26 cellular contexts compared by ENCODE assay signal in the genomic region with DNA sequence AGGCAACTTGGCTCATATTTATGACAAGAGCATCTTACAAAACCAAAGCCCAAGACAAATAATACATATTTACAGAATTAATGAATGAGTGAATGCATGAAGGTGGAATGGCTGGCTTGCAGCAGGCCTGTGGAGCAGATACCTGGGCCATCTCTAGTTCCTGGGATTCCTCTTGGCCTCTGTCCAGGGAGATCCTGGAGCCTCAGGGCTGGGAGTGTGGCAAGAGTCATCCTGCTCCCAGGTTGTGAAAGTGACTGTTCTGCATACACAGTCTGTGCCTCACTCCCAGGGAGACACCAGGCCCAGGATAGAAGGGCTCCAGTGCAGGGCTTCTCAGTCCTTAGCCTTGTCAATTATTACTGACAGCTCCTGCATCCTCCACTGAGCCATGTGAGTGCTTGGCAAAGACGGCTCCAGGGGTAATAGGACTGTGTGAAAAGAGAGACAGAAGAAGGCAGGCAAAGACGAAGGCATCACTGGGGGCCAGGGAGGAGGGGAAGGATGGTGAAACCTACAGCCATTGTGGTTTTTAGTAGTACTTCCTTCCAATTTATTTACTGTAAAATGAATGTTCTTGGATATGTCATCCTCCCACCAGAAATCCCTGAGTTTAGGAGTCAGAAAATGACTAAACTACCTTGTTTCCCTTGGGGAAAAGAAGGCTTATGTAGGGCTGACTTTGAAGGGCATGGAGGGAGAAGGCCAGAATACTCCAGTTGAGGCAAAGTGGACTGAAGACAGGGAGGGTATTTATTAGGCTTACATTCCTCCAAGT. TPM values are rescaled to one million over a fixed set of nuclear protein-coding genes. Genes with fewer than 3 reads are reported as not detected.
"Had no signal": no experiment of that assay in that cellular context is flagged by ENCODE, and none has a peak within 500 bp of the region (broad histone marks: within the 10 kb centered on the region; RNA-seq: fewer than 3 reads in every experiment).

No MANE protein-coding gene starts in this region.

- ATAC-seq: activated CD4-positive, CD25-positive, alpha-beta regulatory T cell treated with anti-CD3 and anti-CD28 coated beads, Interleukin-2, amount 50 U/mL, for 24 hours; activated CD8-positive, alpha-beta T cell treated with anti-CD3 and anti-CD28 coated beads, Interleukin-2, amount 10 ng/mL, durations not matched to agents 7 days and 5 days; gastrocnemius medialis; heart left ventricle; left ventricle myocardium superior; stimulated activated naive CD8-positive, alpha-beta T cell treated with anti-CD3 and anti-CD28 coated beads, Interleukin-15, Interleukin-2, amounts not matched to agents 100 U/mL and 50 U/mL, for 24 hours had no signal

- H3K27me3 ChIP-seq: gastrocnemius medialis, neural progenitor cell, tibial artery had no signal

- H3K9me3 ChIP-seq: gastrocnemius medialis, heart left ventricle, tibial artery had no signal

- H3K36me3 Mint-ChIP-seq: activated naive CD4-positive, alpha-beta T cell treated with anti-CD3 and anti-CD28 coated beads, Interleukin-2, amount 50 U/mL, for 24 hours; memory B cell; neural progenitor cell had no signal

- H3K4me1 Mint-ChIP-seq: activated CD4-positive, alpha-beta T cell treated with anti-CD3 and anti-CD28 coated beads, Interleukin-2, amount 10 ng/mL, durations not matched to agents 7 days and 5 days; activated naive CD4-positive, alpha-beta T cell treated with anti-CD3 and anti-CD28 coated beads, Interleukin-2, amount 50 U/mL, for 24 hours; memory B cell; neural progenitor cell had no signal

- H3K4me3 ChIP-seq: gastrocnemius medialis, heart left ventricle, neural progenitor cell, tibial artery had no signal

- H3K9ac ChIP-seq: neural progenitor cell had no signal

- H3K27ac ChIP-seq: gastrocnemius medialis, heart left ventricle, neural progenitor cell, tibial artery had no signal

- H3K27me3 Mint-ChIP-seq: progenitor cell of endocrine pancreas had no signal

- H2AFZ ChIP-seq: neural progenitor cell had no signal

- H3K27ac Mint-ChIP-seq: activated CD4-positive, alpha-beta T cell treated with anti-CD3 and anti-CD28 coated beads, Interleukin-2, amount 10 ng/mL, durations not matched to agents 7 days and 5 days; activated CD8-positive, alpha-beta T cell treated with anti-CD3 and anti-CD28 coated beads, Interleukin-2, amount 10 ng/mL, durations not matched to agents 7 days and 5 days; activated naive CD4-positive, alpha-beta T cell treated with anti-CD3 and anti-CD28 coated beads, Interleukin-2, amount 50 U/mL, for 24 hours; memory B cell; neural progenitor cell; progenitor cell of endocrine pancreas had no signal

- DNase-seq: activated CD4-positive, alpha-beta T cell treated with anti-CD3 and anti-CD28 coated beads, Interleukin-2, amount 10 ng/mL, durations not matched to agents 7 days and 5 days; activated CD8-positive, alpha-beta memory T cell treated with anti-CD3 and anti-CD28 coated beads, Interleukin-2, amount 50 U/mL, for 48 hours; activated CD8-positive, alpha-beta T cell treated with anti-CD3 and anti-CD28 coated beads, Interleukin-2, amount 10 ng/mL, durations not matched to agents 7 days and 5 days; activated effector memory CD4-positive, alpha-beta T cell treated with anti-CD3 and anti-CD28 coated beads, Interleukin-2, amount 50 U/mL, for 16 hours; activated T-cell treated with anti-CD3 and anti-CD28 coated beads, Interleukin-2, amount 50 U/mL, for 48 hours; effector CD4-positive, alpha-beta T cell; gastrocnemius medialis; heart left ventricle; kidney glomerular epithelial cell; left ventricle myocardium superior; stimulated activated CD4-positive, alpha-beta T cell treated with anti-CD3 and anti-CD28 coated beads, Interleukin-2, amount 100 ng/mL, for 24 hours; stimulated activated naive CD8-positive, alpha-beta T cell treated with anti-CD3 and anti-CD28 coated beads, Interleukin-15, Interleukin-2, amounts not matched to agents 100 U/mL and 50 U/mL, for 24 hours; substantia nigra; tibial artery had no signal

- H3K9me3 Mint-ChIP-seq: activated CD4-positive, alpha-beta T cell treated with anti-CD3 and anti-CD28 coated beads, Interleukin-2, amount 10 ng/mL, durations not matched to agents 7 days and 5 days; activated naive CD4-positive, alpha-beta T cell treated with anti-CD3 and anti-CD28 coated beads, Interleukin-2, amount 50 U/mL, for 24 hours; memory B cell had no signal

- H3K4me3 Mint-ChIP-seq: activated CD4-positive, alpha-beta T cell treated with anti-CD3 and anti-CD28 coated beads, Interleukin-2, amount 10 ng/mL, durations not matched to agents 7 days and 5 days; activated CD8-positive, alpha-beta T cell treated with anti-CD3 and anti-CD28 coated beads, Interleukin-2, amount 10 ng/mL, durations not matched to agents 7 days and 5 days; activated naive CD4-positive, alpha-beta T cell treated with anti-CD3 and anti-CD28 coated beads, Interleukin-2, amount 50 U/mL, for 24 hours; memory B cell; neural progenitor cell had no signal

- H3K4me1 ChIP-seq: gastrocnemius medialis, heart left ventricle, neural progenitor cell, tibial artery had no signal

- H3K4me2 ChIP-seq: neural progenitor cell had no signal

- H3K36me3 ChIP-seq: gastrocnemius medialis, heart left ventricle, neural progenitor cell, tibial artery had no signal

RNA-seq across cellular contexts. Expression of gene KPRP, which starts 14.3 kb away (rescaled TPM):
- total RNA-seq: activated CD4-positive, alpha-beta T cell treated with anti-CD3 and anti-CD28 coated beads, Interleukin-2, amount 10 ng/mL, durations not matched to agents 7 days and 5 days; activated CD8-positive, alpha-beta T cell treated with anti-CD3 and anti-CD28 coated beads, Interleukin-2, amount 10 ng/mL, durations not matched to agents 7 days and 5 days; astrocyte; cerebellum; gastrocnemius medialis; heart left ventricle; left ventricle myocardium superior; mononuclear cell; osteoblast; progenitor cell of endocrine pancreas; skeletal muscle tissue; T-helper 1 cell treated with Interleukin-12 subunit alpha and Interleukin-12 subunit beta and Interleukin-4 antibody, amounts not matched to agents 30 ng/mL and 1 ng/mL, for 36 hours had no signal
- polyA plus RNA-seq: adipose tissue, heart left ventricle had no signal

RNA-seq across cellular contexts. Expression of gene LCE1F, which starts 31.4 kb away (rescaled TPM):
- total RNA-seq: activated CD4-positive, alpha-beta T cell treated with anti-CD3 and anti-CD28 coated beads, Interleukin-2, amount 10 ng/mL, durations not matched to agents 7 days and 5 days; activated CD8-positive, alpha-beta T cell treated with anti-CD3 and anti-CD28 coated beads, Interleukin-2, amount 10 ng/mL, durations not matched to agents 7 days and 5 days; astrocyte; cerebellum; gastrocnemius medialis; heart left ventricle; left ventricle myocardium superior; mononuclear cell; osteoblast; progenitor cell of endocrine pancreas; skeletal muscle tissue; T-helper 1 cell treated with Interleukin-12 subunit alpha and Interleukin-12 subunit beta and Interleukin-4 antibody, amounts not matched to agents 30 ng/mL and 1 ng/mL, for 36 hours had no signal
- polyA plus RNA-seq: adipose tissue, heart left ventricle had no signal

RNA-seq across cellular contexts. Expression of gene LCE4A, which starts 35.6 kb away (rescaled TPM):
- total RNA-seq: activated CD4-positive, alpha-beta T cell treated with anti-CD3 and anti-CD28 coated beads, Interleukin-2, amount 10 ng/mL, durations not matched to agents 7 days and 5 days; activated CD8-positive, alpha-beta T cell treated with anti-CD3 and anti-CD28 coated beads, Interleukin-2, amount 10 ng/mL, durations not matched to agents 7 days and 5 days; astrocyte; cerebellum; gastrocnemius medialis; heart left ventricle; left ventricle myocardium superior; mononuclear cell; osteoblast; progenitor cell of endocrine pancreas; skeletal muscle tissue; T-helper 1 cell treated with Interleukin-12 subunit alpha and Interleukin-12 subunit beta and Interleukin-4 antibody, amounts not matched to agents 30 ng/mL and 1 ng/mL, for 36 hours had no signal
- polyA plus RNA-seq: adipose tissue, heart left ventricle had no signal

RNA-seq across cellular contexts. Expression of gene LCE1E, which starts 42.5 kb away (rescaled TPM):
- total RNA-seq: activated CD4-positive, alpha-beta T cell treated with anti-CD3 and anti-CD28 coated beads, Interleukin-2, amount 10 ng/mL, durations not matched to agents 7 days and 5 days; activated CD8-positive, alpha-beta T cell treated with anti-CD3 and anti-CD28 coated beads, Interleukin-2, amount 10 ng/mL, durations not matched to agents 7 days and 5 days; astrocyte; cerebellum; gastrocnemius medialis; heart left ventricle; left ventricle myocardium superior; mononuclear cell; osteoblast; progenitor cell of endocrine pancreas; skeletal muscle tissue; T-helper 1 cell treated with Interleukin-12 subunit alpha and Interleukin-12 subunit beta and Interleukin-4 antibody, amounts not matched to agents 30 ng/mL and 1 ng/mL, for 36 hours had no signal
- polyA plus RNA-seq: adipose tissue, heart left ventricle had no signal

RNA-seq across cellular contexts. Expression of gene LCE2A, which starts 45.4 kb away (rescaled TPM):
- total RNA-seq: activated CD4-positive, alpha-beta T cell treated with anti-CD3 and anti-CD28 coated beads, Interleukin-2, amount 10 ng/mL, durations not matched to agents 7 days and 5 days; activated CD8-positive, alpha-beta T cell treated with anti-CD3 and anti-CD28 coated beads, Interleukin-2, amount 10 ng/mL, durations not matched to agents 7 days and 5 days; astrocyte; cerebellum; gastrocnemius medialis; heart left ventricle; left ventricle myocardium superior; mononuclear cell; osteoblast; progenitor cell of endocrine pancreas; skeletal muscle tissue; T-helper 1 cell treated with Interleukin-12 subunit alpha and Interleukin-12 subunit beta and Interleukin-4 antibody, amounts not matched to agents 30 ng/mL and 1 ng/mL, for 36 hours had no signal
- polyA plus RNA-seq: adipose tissue, heart left ventricle had no signal
